ENCODE assay signal across 19 cellular contexts in genomic region chr10:32315426-32315825, GRCh38. TPM values are rescaled to one million over a fixed set of nuclear protein-coding genes. Genes with fewer than 3 reads are reported as not detected.
A peak's percentile ranks its signal among the peaks of the same experiment; 100 is the strongest.
DNase-seq lines count a peak whose midpoint lies in the region; ATAC-seq and TF ChIP-seq lines count a peak whose summit lies in the region.
"Had no signal": no experiment of that assay in that cellular context is flagged by ENCODE, and none has a peak within 500 bp of the region (broad histone marks: within the 10 kb centered on the region; RNA-seq: fewer than 3 reads in every experiment).

No MANE protein-coding gene starts in this region.

- H4K20me1 ChIP-seq in smooth muscle cell (ENCODE audit: low read depth), result peaks cover 100% of the 10 kb centered on the region

- 82 to 83% methylated on average over 3 of the region's 3 CpGs for WGBS in endodermal cell (ENCODE audit: insufficient coverage in 1 of 2, insufficient read length in 1 of 2), 2 experiments
- WGBS in smooth muscle cell (ENCODE audit: low lambda C conversion rate), result 84% methylated on average over 3 of the region's 3 CpGs

- H3K36me3 ChIP-seq in RWPE2 (ENCODE audit: low read depth) (peaks cover 6% of the 10 kb centered on the region; the same call in 1 of the 2 replicates), endodermal cell (ENCODE audit: control insufficient read depth, insufficient read depth, low read length) (peaks cover 17% of the 10 kb centered on the region), smooth muscle cell (ENCODE audit: low read depth) (no peaks in the 10 kb centered on the region)
- H3K36me3 ChIP-seq: suprapubic skin had no signal

- H3K79me2 ChIP-seq in smooth muscle cell (ENCODE audit: low read depth), result peaks cover 100% of the 10 kb centered on the region

- H3K9me3 ChIP-seq in RWPE2 (ENCODE audit: severe bottlenecking) (no peaks in the 10 kb centered on the region), endodermal cell (ENCODE audit: control insufficient read depth, low read length) (no peaks in the 10 kb centered on the region), smooth muscle cell (replicated peaks; ENCODE audit: low read depth) (no peaks in the 10 kb centered on the region)
- H3K9me3 ChIP-seq: suprapubic skin had no signal

- ATAC-seq in activated naive CD8-positive, alpha-beta T cell treated with anti-CD3 and anti-CD28 coated beads, Interleukin-2, amount 50 U/mL, for 24 hours, result no peak
- ATAC-seq in RWPE2 (ENCODE audit: low read depth), result peak; percentile 29; the same call in 1 of the 3 replicates
- ATAC-seq: K562, sciatic nerve had no signal

- DNase-seq in activated naive CD8-positive, alpha-beta T cell treated with anti-CD3 and anti-CD28 coated beads, Interleukin-2, amount 50 U/mL, for 24 hours, result no peak
- DNase-seq in RWPE2 (ENCODE audit: low spot score), result no peak
- DNase-seq in endodermal cell, result no peak
- no peak for DNase-seq in smooth muscle cell (lab: John Stamatoyannopoulos, UW; ENCODE audit: unreplicated experiment)
- DNase-seq in islet precursor cell, result no peak
- DNase-seq in effector CD8-positive, alpha-beta T cell (lab: John Stamatoyannopoulos, UW), result no peak
- no peak for DNase-seq in NCI-H446 (lab: John Stamatoyannopoulos, UW)
- DNase-seq: activated CD4-positive, alpha-beta T cell treated with anti-CD3 and anti-CD28 coated beads, Interleukin-2, amount 10 ng/mL, durations not matched to agents 24 days and 14 days; activated T-cell treated with anti-CD3 and anti-CD28 coated beads, Interleukin-2, amount 50 U/mL, for 1 hour; NCI-H2081 treated with DMSO at 0.1 percent for 48 hours; NCI-H526 treated with DMSO at 0.1 percent for 48 hours; SIG-M5; stimulated activated CD4-positive, alpha-beta T cell treated with anti-CD3 and anti-CD28 coated beads, Interleukin-1b, Interleukin-23, amount 100 ng/mL, for 48 hours had no signal

- peak overlapping the region; percentile 57 for H3K4me2 ChIP-seq in smooth muscle cell

- H3K4me3 Mint-ChIP-seq in activated naive CD8-positive, alpha-beta T cell, result peak overlapping the region; percentile 23
- no peak overlapping the region for H3K4me3 Mint-ChIP-seq in activated naive CD8-positive, alpha-beta T cell treated with anti-CD3 and anti-CD28 coated beads, Interleukin-2, amount 50 U/mL, for 24 hours
- H3K4me3 Mint-ChIP-seq in endodermal cell, result no peak overlapping the region
- H3K4me3 Mint-ChIP-seq: activated CD4-positive, alpha-beta T cell treated with anti-CD3 and anti-CD28 coated beads, Interleukin-2, amount 10 ng/mL, durations not matched to agents 24 days and 14 days; T-helper 2 cell treated with Interferon-gamma antibody and Interleukin-4, amounts not matched to agents 5 μg/mL and 100 μg/mL, for 36 hours had no signal

- H3K27ac Mint-ChIP-seq in activated naive CD8-positive, alpha-beta T cell, result peak overlapping the region; percentile 90
- no peak overlapping the region for H3K27ac Mint-ChIP-seq in activated naive CD8-positive, alpha-beta T cell treated with anti-CD3 and anti-CD28 coated beads, Interleukin-2, amount 50 U/mL, for 24 hours
- peak overlapping the region; percentile 24 for H3K27ac Mint-ChIP-seq in endodermal cell

- H2AFZ ChIP-seq in smooth muscle cell (ENCODE audit: low read depth), result no peak overlapping the region

- H3K27me3 Mint-ChIP-seq in activated naive CD8-positive, alpha-beta T cell, result no peaks in the 10 kb centered on the region
- H3K27me3 Mint-ChIP-seq in activated naive CD8-positive, alpha-beta T cell treated with anti-CD3 and anti-CD28 coated beads, Interleukin-2, amount 50 U/mL, for 24 hours, result no peaks in the 10 kb centered on the region
- no peaks in the 10 kb centered on the region for H3K27me3 Mint-ChIP-seq in endodermal cell (ENCODE audit: insufficient read depth)
- H3K27me3 Mint-ChIP-seq: activated CD4-positive, alpha-beta T cell treated with anti-CD3 and anti-CD28 coated beads, Interleukin-2, amount 10 ng/mL, durations not matched to agents 24 days and 14 days had no signal

- H3K9ac ChIP-seq in endodermal cell (ENCODE audit: extremely low read depth, low read length, poor library complexity, severe bottlenecking), result no peak overlapping the region
- H3K9ac ChIP-seq in smooth muscle cell (ENCODE audit: low read depth), result no peak overlapping the region

- H3K4me1 Mint-ChIP-seq in activated naive CD8-positive, alpha-beta T cell (ENCODE audit: low read depth), result peaks cover 85% of the 10 kb centered on the region
- peaks cover 85% of the 10 kb centered on the region for H3K4me1 Mint-ChIP-seq in activated naive CD8-positive, alpha-beta T cell treated with anti-CD3 and anti-CD28 coated beads, Interleukin-2, amount 50 U/mL, for 24 hours
- H3K4me1 Mint-ChIP-seq in endodermal cell, result peaks cover 13% of the 10 kb centered on the region

- H3K4me3 ChIP-seq in RWPE2 (ENCODE audit: severe bottlenecking) (no peak overlapping the region), endodermal cell (ENCODE audit: low read length) (no peak overlapping the region), smooth muscle cell (no peak overlapping the region)
- H3K4me3 ChIP-seq: K562, suprapubic skin had no signal

- H3K9me3 Mint-ChIP-seq in activated naive CD8-positive, alpha-beta T cell (ENCODE audit: low read depth), result no peaks in the 10 kb centered on the region
- no peaks in the 10 kb centered on the region for H3K9me3 Mint-ChIP-seq in activated naive CD8-positive, alpha-beta T cell treated with anti-CD3 and anti-CD28 coated beads, Interleukin-2, amount 50 U/mL, for 24 hours
- H3K9me3 Mint-ChIP-seq in endodermal cell, result no peaks in the 10 kb centered on the region
- H3K9me3 Mint-ChIP-seq: activated CD4-positive, alpha-beta T cell treated with anti-CD3 and anti-CD28 coated beads, Interleukin-2, amount 10 ng/mL, durations not matched to agents 24 days and 14 days; T-helper 2 cell treated with Interferon-gamma antibody and Interleukin-4, amounts not matched to agents 5 μg/mL and 100 μg/mL, for 36 hours had no signal

- H3K27me3 ChIP-seq in RWPE2 (ENCODE audit: insufficient read depth, poor library complexity, severe bottlenecking) (no peaks in the 10 kb centered on the region), endodermal cell (ENCODE audit: control insufficient read depth, insufficient read depth, low read length, poor library complexity, severe bottlenecking) (no peaks in the 10 kb centered on the region), smooth muscle cell (ENCODE audit: low read depth) (no peaks in the 10 kb centered on the region)
- H3K27me3 ChIP-seq: suprapubic skin had no signal

- no peaks in the 10 kb centered on the region for H3F3A ChIP-seq in smooth muscle cell (ENCODE audit: low read depth)

- peaks cover 2% of the 10 kb centered on the region for H3K36me3 Mint-ChIP-seq in activated naive CD8-positive, alpha-beta T cell
- peaks cover 6% of the 10 kb centered on the region for H3K36me3 Mint-ChIP-seq in activated naive CD8-positive, alpha-beta T cell treated with anti-CD3 and anti-CD28 coated beads, Interleukin-2, amount 50 U/mL, for 24 hours (ENCODE audit: low read depth)
- no peaks in the 10 kb centered on the region for H3K36me3 Mint-ChIP-seq in endodermal cell (ENCODE audit: low read depth)

- TF ChIP-seq CTCF in RWPE2 (IDR thresholded peaks at IDR 0.05; ENCODE audit: poor library complexity, severe bottlenecking), result no peak
- no peak for TF ChIP-seq CTCF in endodermal cell (conservative IDR thresholded peaks at IDR 0.05)
- no peak for TF ChIP-seq CTCF in smooth muscle cell (IDR thresholded peaks at IDR 0.05; ENCODE audit: borderline replicate concordance, insufficient read depth, poor library complexity, severe bottlenecking)

- H3K27ac ChIP-seq in RWPE2 (ENCODE audit: poor library complexity, severe bottlenecking) (no peak overlapping the region), endodermal cell (ENCODE audit: low read depth, low read length) (no peak overlapping the region), smooth muscle cell (ENCODE audit: low read depth) (peak overlapping the region; percentile 2)
- H3K27ac ChIP-seq: HL-60, suprapubic skin had no signal

- H3K4me1 ChIP-seq in RWPE2 (ENCODE audit: insufficient read depth, poor library complexity, severe bottlenecking) (peaks cover 13% of the 10 kb centered on the region), endodermal cell (ENCODE audit: control insufficient read depth, insufficient read depth, low read length) (no peaks in the 10 kb centered on the region), smooth muscle cell (ENCODE audit: low read depth) (no peaks in the 10 kb centered on the region)

RNA-seq across cellular contexts. Expression of gene EPC1, which starts 31.5 kb away (rescaled TPM):
- total RNA-seq in endodermal cell (10 to 100 TPM; 27.9 to 40.3 TPM), smooth muscle cell (52.1 TPM in 2 replicates)
- polyA plus RNA-seq in endodermal cell (2013, experiment 1 of 2), result 32.5 TPM
- polyA plus RNA-seq in endodermal cell (2013, experiment 2 of 2), result 32.7 TPM
- 16.3 and 19.4 TPM in 2 replicates for polyA plus RNA-seq in smooth muscle cell
